ENCODE assay signal across 11 cellular contexts in the genomic region with DNA sequence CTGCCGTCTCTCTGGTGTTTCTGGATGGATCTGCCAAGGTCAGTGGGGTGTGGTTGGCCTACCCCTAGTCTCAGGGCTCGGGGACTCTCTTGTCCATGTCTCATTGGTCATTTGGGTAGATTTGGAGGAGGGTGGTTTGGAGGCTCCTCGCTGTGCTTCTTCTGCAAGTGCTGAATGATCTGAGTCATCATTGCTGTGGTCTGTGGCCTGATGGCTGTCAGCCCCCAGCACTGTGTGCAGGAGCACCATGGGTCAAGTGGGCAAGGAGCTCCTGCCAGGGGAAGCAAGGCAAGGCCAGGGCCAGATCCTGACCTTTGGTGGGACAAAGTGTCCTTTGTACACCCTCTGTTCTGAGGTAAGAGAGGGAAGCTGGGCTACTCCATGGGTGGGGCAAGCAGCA.
DNase-seq lines count a peak whose midpoint lies in the region; ATAC-seq, FAIRE-seq and TF ChIP-seq lines count a peak whose summit lies in the region.
"Had no signal": no experiment of that assay in that cellular context is flagged by ENCODE, and none has a peak within 500 bp of the region (broad histone marks: within the 10 kb centered on the region; RNA-seq: fewer than 3 reads in every experiment).

No MANE protein-coding gene starts in this region.

- no peak overlapping the region for H3K4me3 ChIP-seq in right cardiac atrium (ENCODE audit: low read length)

- 63% methylated on average over 3 of the region's 3 CpGs for WGBS in right cardiac atrium

- H3K27ac ChIP-seq in right cardiac atrium (ENCODE audit: low read length), result peak overlapping the region; percentile 71
- H3K27ac ChIP-seq: parathyroid adenoma had no signal

- ATAC-seq in right cardiac atrium (peak; percentile 15 to 45), HG02938 (IDR thresholded peaks at IDR 0.05; ENCODE audit: unreplicated experiment) (no peak), HG02884 (IDR thresholded peaks at IDR 0.05; ENCODE audit: unreplicated experiment) (no peak), GM21619 (IDR thresholded peaks at IDR 0.05; ENCODE audit: unreplicated experiment) (no peak)

- H3K9me3 ChIP-seq in right cardiac atrium (ENCODE audit: control insufficient read depth, low read length), result no peaks in the 10 kb centered on the region

- FAIRE-seq in H54 (lab: Jason Lieb, UNC) (peak; percentile 72), RCC 7860 (lab: Jason Lieb, UNC) (peak; percentile 83)

- DNase-seq in GM04503 (ENCODE audit: low read depth), result peak; percentile 24
- DNase-seq in H54 (ENCODE audit: insufficient read length, low spot score), result peak; percentile 44
- DNase-seq in RCC 7860 (ENCODE audit: low spot score), result peak; percentile 66
- DNase-seq in right cardiac atrium, result no peak
- no peak for DNase-seq in stimulated activated naive CD4-positive, alpha-beta T cell treated with Interleukin-2 at 50 U/mL for 16 hours (lab: John Stamatoyannopoulos, UW)
- DNase-seq: CD4-positive, CD25-positive, alpha-beta regulatory T cell; NCI-H2029 treated with DMSO at 0.1 percent for 48 hours had no signal

- no peak for TF ChIP-seq POLR2A in H54 (IDR thresholded peaks at IDR 0.05; ENCODE audit: low read depth, low read length)

- H3K4me1 ChIP-seq in right cardiac atrium (ENCODE audit: control insufficient read depth, insufficient read depth, low read length), result peaks cover 8% of the 10 kb centered on the region
- H3K4me1 ChIP-seq: parathyroid adenoma had no signal

- intact Hi-C loops in right cardiac atrium (cut with DNase I), result no loop called here

- no peaks in the 10 kb centered on the region for H3K27me3 ChIP-seq in right cardiac atrium (ENCODE audit: control insufficient read depth, insufficient read depth)

Comparison
In these comparisons a context has a peak if more than half of its experiments do, and no peak if none do; other contexts are left out.
1. DNase-seq: peak in GM04503 (single experiment), H54 (single experiment) and RCC 7860 (single experiment); none in right cardiac atrium (0 of 3) and stimulated activated naive CD4-positive, alpha-beta T cell treated with Interleukin-2 at 50 U/mL for 16 hours (single experiment).
2. ATAC-seq: peak in right cardiac atrium (2 of 2); none in HG02938 (single experiment), HG02884 (single experiment) and GM21619 (single experiment).